8 cellular contexts compared by ENCODE assay signal in the genomic region with DNA sequence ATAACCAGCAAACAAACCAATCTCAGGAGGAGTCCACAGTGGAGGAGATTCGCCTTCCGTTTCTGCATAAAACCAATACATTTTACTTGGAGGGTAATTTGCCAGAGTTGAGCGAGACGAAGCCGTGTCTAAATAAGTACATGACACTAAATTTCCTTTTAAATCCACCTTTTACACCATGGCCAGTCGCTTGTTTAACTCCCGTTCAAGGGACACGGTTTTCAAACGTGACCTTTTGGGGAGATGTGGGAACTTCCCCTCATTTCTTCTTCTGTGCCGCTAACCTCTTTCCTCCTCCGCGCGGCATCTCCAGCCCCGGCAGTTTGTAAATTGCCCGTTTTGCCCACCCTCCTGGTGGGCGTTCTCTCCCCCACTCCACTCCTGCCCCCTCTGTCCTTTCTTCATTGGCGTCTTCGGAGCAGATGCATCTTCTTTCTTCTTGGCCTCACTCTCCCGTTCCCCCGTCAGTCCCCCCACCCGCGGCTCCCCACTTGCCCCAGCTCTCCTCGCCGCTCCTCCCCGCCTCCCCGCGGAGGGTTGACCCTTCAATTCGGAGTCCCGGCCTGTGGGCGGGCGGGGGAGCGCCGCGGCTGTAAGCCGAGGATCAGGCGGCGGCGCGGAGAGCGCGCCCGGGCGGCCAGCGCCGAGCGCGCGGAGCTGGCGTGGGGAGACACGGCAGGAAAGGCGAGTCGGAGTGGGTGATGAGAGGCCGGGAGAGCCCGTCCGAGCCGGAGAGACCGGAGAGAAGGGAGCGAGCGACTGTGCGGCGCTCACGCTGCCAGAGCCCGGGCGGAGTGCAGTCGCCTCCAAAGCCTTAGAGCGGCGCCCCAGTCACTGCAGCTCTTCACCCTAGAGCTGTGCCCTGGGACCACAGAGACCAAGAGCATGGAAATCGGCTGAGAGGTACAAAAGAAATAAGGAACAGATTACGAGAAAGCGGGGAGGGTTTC. TPM values are rescaled to one million over a fixed set of nuclear protein-coding genes. Genes with fewer than 3 reads are reported as not detected.
DNase-seq lines count a peak whose midpoint lies in the region; ATAC-seq and TF ChIP-seq lines count a peak whose summit lies in the region.

A gene (plus strand): TSS at position 584 of the 950 bp plus-strand sequence.

- H3K27me3 ChIP-seq in CD4-positive, CD25-positive, alpha-beta regulatory T cell (ENCODE audit: control insufficient read depth, insufficient read depth, low read length): peaks cover 36% of the 10 kb centered on the region
- H3K27me3 ChIP-seq in duodenal mucosa (ENCODE audit: control insufficient read depth in 1 of 2, insufficient read depth in 2 of 2, low read length in 2 of 2) (peaks cover 23 to 51% of the 10 kb centered on the region in 2 donors), left lung (peaks cover 14 to 72% of the 10 kb centered on the region in 2 donors)

- no peaks in the 10 kb centered on the region for H3K9me3 ChIP-seq in CD4-positive, CD25-positive, alpha-beta regulatory T cell (ENCODE audit: control insufficient read depth in 2 of 2, low read length in 2 of 2)
- H3K9me3 ChIP-seq in duodenal mucosa (ENCODE audit: control insufficient read depth in 1 of 2, low read length in 2 of 2) (no peaks in the 10 kb centered on the region), left lung (no peaks in the 10 kb centered on the region)

- no peak within 1 kb of the TSS for H3K4me3 ChIP-seq in CD4-positive, CD25-positive, alpha-beta regulatory T cell (ENCODE audit: low read depth, low read length)
- peak within 1 kb of the TSS; percentile 68 to 75 for H3K4me3 ChIP-seq in duodenal mucosa (ENCODE audit: low read depth in 1 of 2, low read length in 2 of 2)
- H3K4me3 ChIP-seq in left lung: peak within 1 kb of the TSS; percentile 49 to 54

- no peak within 1 kb of the TSS for H3K27ac Mint-ChIP-seq in CD4-positive, CD25-positive, alpha-beta regulatory T cell

- peaks cover 62% of the 10 kb centered on the region for H3K27me3 Mint-ChIP-seq in CD4-positive, CD25-positive, alpha-beta regulatory T cell

- ATAC-seq in CD4-positive, CD25-positive, alpha-beta regulatory T cell (ENCODE audit: low read depth in 2 of 2): no peak
- ATAC-seq in left lung: peak; percentile 76
- no peak for ATAC-seq in HG02571 (IDR thresholded peaks at IDR 0.05; ENCODE audit: unreplicated experiment)

- no peak within 1 kb of the TSS for H3K27ac ChIP-seq in CD4-positive, CD25-positive, alpha-beta regulatory T cell (ENCODE audit: insufficient read depth, low read length, poor library complexity, severe bottlenecking)
- H3K27ac ChIP-seq in duodenal mucosa (ENCODE audit: low read depth, low read length): no peak within 1 kb of the TSS
- peak within 1 kb of the TSS; percentile 4 to 65 for H3K27ac ChIP-seq in left lung

- peaks cover 5 to 32% (median 19%) of the 10 kb centered on the region in 4 donors for H3K4me1 Mint-ChIP-seq in CD4-positive, CD25-positive, alpha-beta regulatory T cell

- peaks cover 5% of the 10 kb centered on the region for H3K4me1 ChIP-seq in CD4-positive, CD25-positive, alpha-beta regulatory T cell (ENCODE audit: control insufficient read depth, insufficient read depth, low read length, poor library complexity, severe bottlenecking)
- H3K4me1 ChIP-seq in duodenal mucosa (ENCODE audit: control insufficient read depth in 1 of 2, insufficient read depth in 2 of 2, low read length in 2 of 2) (peaks cover 12 to 31% of the 10 kb centered on the region in 2 donors), left lung (peaks cover 0 to 16% of the 10 kb centered on the region in 2 donors)

- TF ChIP-seq CTCF in left lung (IDR thresholded peaks at IDR 0.05): no peak

- intact Hi-C loops in left lung (cut with DNase I): no loop called here

- no peaks in the 10 kb centered on the region for H3K36me3 Mint-ChIP-seq in CD4-positive, CD25-positive, alpha-beta regulatory T cell

- peak in 1 of 3 donors; percentile 2 for DNase-seq in CD4-positive, CD25-positive, alpha-beta regulatory T cell
- DNase-seq in HuH-7 (ENCODE audit: low spot score) (peak; percentile 55), SHP77 treated with DMSO at 0.1 percent for 48 hours (lab: John Stamatoyannopoulos, UW) (peak; percentile 56), left lung (peak; percentile 70 to 80), SIG-M5 (lab: John Stamatoyannopoulos, UW) (no peak)
- peak; percentile 21 for DNase-seq in stimulated activated CD8-positive, alpha-beta memory T cell treated with anti-CD3 and anti-CD28 coated beads, Interleukin-4, amount 100 ng/mL, for 48 hours

- H3K9me3 Mint-ChIP-seq in CD4-positive, CD25-positive, alpha-beta regulatory T cell: peaks cover 2 to 14% (median 4%) of the 10 kb centered on the region in 7 donors

- H3K4me3 Mint-ChIP-seq in CD4-positive, CD25-positive, alpha-beta regulatory T cell: peak within 1 kb of the TSS in 3 of 4 donors; percentile 39 to 56 (median 40)

- H3K36me3 ChIP-seq in CD4-positive, CD25-positive, alpha-beta regulatory T cell (ENCODE audit: control insufficient read depth, insufficient read depth, low read length): no peaks in the 10 kb centered on the region
- no peaks in the 10 kb centered on the region for H3K36me3 ChIP-seq in duodenal mucosa (ENCODE audit: control insufficient read depth in 1 of 2, insufficient read depth in 2 of 2, low read length in 2 of 2)
- no peaks in the 10 kb centered on the region for H3K36me3 ChIP-seq in left lung

- peak within 1 kb of the TSS in 1 of 2 donors; percentile 51 for H3K9ac ChIP-seq in duodenal mucosa (ENCODE audit: low read depth in 1 of 2, low read length in 2 of 2)

RNA-seq across cellular contexts. Expression of the gene that starts here (rescaled TPM):
- not detected for total RNA-seq in CD4-positive, CD25-positive, alpha-beta regulatory T cell
- polyA plus RNA-seq in CD4-positive, CD25-positive, alpha-beta regulatory T cell: not detected
- 1 to 10 TPM; 3.1 to 4.3 TPM for total RNA-seq in left lung

Comparison
In these comparisons a context has a peak if more than half of its experiments do, and no peak if none do; other contexts are left out.
1. H3K27ac ChIP-seq: peak in left lung (2 of 2); none in CD4-positive, CD25-positive, alpha-beta regulatory T cell (single experiment) and duodenal mucosa (single experiment).